8 cellular contexts compared by ENCODE assay signal in the genomic region with DNA sequence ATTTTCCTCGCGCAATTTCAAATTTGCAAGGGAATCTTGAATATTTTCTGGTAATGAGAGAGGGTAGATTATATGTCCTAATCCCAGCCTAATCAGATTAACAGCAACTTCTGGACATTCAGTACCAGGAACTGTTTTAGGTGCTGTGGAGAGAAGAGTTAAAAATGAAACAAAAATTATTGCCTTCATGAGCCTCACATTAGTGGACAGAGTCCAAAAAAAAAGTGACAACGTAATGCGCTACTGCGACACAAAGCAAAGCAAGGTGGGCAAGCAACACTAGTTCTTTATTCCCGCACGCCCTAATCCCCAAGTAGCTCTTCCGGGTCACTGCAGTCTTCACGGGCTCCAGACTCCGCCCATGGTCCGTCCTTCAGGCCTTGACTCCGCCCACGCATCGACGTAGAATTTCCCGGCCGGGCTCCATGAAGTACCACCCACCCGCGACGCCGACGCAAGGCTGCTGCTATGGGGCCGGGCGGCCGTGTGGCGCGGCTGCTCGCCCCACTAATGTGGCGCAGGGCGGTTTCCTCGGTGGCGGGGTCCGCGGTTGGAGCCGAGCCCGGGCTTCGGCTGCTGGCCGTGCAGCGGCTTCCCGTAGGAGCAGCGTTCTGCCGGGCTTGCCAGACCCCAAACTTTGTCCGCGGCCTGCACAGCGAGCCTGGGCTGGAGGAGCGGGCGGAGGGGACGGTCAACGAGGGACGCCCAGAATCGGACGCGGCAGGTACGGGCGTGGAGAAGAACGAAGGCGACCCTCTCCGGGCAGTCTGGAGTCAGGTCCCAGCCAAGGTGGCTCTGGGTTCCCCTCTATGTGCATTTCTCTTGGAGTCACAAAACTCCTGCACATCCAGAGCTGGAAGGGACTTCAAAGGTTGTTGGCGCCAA. TPM values are rescaled to one million over a fixed set of nuclear protein-coding genes. Genes with fewer than 3 reads are reported as not detected.
A peak's percentile ranks its signal among the peaks of the same experiment; 100 is the strongest.
DNase-seq lines count a peak whose midpoint lies in the region; ATAC-seq and TF ChIP-seq lines count a peak whose summit lies in the region.

A gene (plus strand): TSS at position 455 of the 885 bp plus-strand sequence. CDS start 14 bp downstream, at position 469.

- peak within 1 kb of the TSS; percentile 83 for H3K4me3 Mint-ChIP-seq in natural killer cell treated with Interleukin-12 subunit alpha and Interleukin-12 subunit beta and Interleukin-15 and Interleukin-18, amount 100 ng/mL, for 72 hours

- H3K4me1 Mint-ChIP-seq in natural killer cell treated with Interleukin-12 subunit alpha and Interleukin-12 subunit beta and Interleukin-15 and Interleukin-18, amount 100 ng/mL, for 72 hours (ENCODE audit: low read depth in 2 of 2), result peaks cover 36 to 37% of the 10 kb centered on the region in 2 donors

- no peaks in the 10 kb centered on the region for H3K27me3 ChIP-seq in H7 (ENCODE audit: control insufficient read depth, insufficient read depth, low read length)

- peak within 1 kb of the TSS; percentile 82 to 91 for H3K27ac Mint-ChIP-seq in natural killer cell treated with Interleukin-12 subunit alpha and Interleukin-12 subunit beta and Interleukin-15 and Interleukin-18, amount 100 ng/mL, for 72 hours

- peak; percentile 97 for DNase-seq in ELF-1 (ENCODE audit: low read depth, low spot score)
- peak; percentile 93 for DNase-seq in H7
- peak; percentile 96 for DNase-seq in M059J (ENCODE audit: low read depth)
- peak; percentile 98 for DNase-seq in SHP77 (lab: John Stamatoyannopoulos, UW)
- DNase-seq in activated effector memory CD4-positive, alpha-beta T cell treated with Interleukin-2 at 50 U/mL for 16 hours, result peak; percentile 93
- DNase-seq in fibroblast of pulmonary artery (ENCODE audit: low read depth), result peak; percentile 97
- DNase-seq in natural killer cell treated with Interleukin-12 subunit alpha and Interleukin-12 subunit beta and Interleukin-15 and Interleukin-18, amount 100 ng/mL, for 72 hours (ENCODE audit: low spot score), result peak; percentile 97
- peak; percentile 98 for DNase-seq in stimulated activated naive CD8-positive, alpha-beta T cell treated with anti-CD3 and anti-CD28 coated beads, Interleukin-15, Interleukin-2, amounts not matched to agents 100 U/mL and 50 U/mL, for 24 hours

- H3K36me3 ChIP-seq in H7 (replicated peaks; ENCODE audit: control insufficient read depth, insufficient read depth, low read length), result peaks cover 4% of the 10 kb centered on the region; the same call in 1 of the 2 replicates

- no peak for TF ChIP-seq CTCF in fibroblast of pulmonary artery (IDR thresholded peaks at IDR 0.05; ENCODE audit: low read length, missing control alignments)

- peak within 1 kb of the TSS; percentile 93 for H3K4me3 ChIP-seq in H7 (ENCODE audit: insufficient read depth, low read depth, low read length)
- peak within 1 kb of the TSS; percentile 70 for H3K4me3 ChIP-seq in fibroblast of pulmonary artery (replicated peaks; ENCODE audit: low read depth, low read length)

- H3K9me3 Mint-ChIP-seq in natural killer cell treated with Interleukin-12 subunit alpha and Interleukin-12 subunit beta and Interleukin-15 and Interleukin-18, amount 100 ng/mL, for 72 hours, result no peaks in the 10 kb centered on the region

- H3K36me3 Mint-ChIP-seq in natural killer cell treated with Interleukin-12 subunit alpha and Interleukin-12 subunit beta and Interleukin-15 and Interleukin-18, amount 100 ng/mL, for 72 hours, result peaks cover 6% of the 10 kb centered on the region

- H3K27me3 Mint-ChIP-seq in natural killer cell treated with Interleukin-12 subunit alpha and Interleukin-12 subunit beta and Interleukin-15 and Interleukin-18, amount 100 ng/mL, for 72 hours, result no peaks in the 10 kb centered on the region

- ATAC-seq in natural killer cell treated with Interleukin-12 subunit alpha and Interleukin-12 subunit beta and Interleukin-15 and Interleukin-18, amount 100 ng/mL, for 72 hours, result peak; percentile 100
- peak; percentile 99 for ATAC-seq in stimulated activated naive CD8-positive, alpha-beta T cell treated with anti-CD3 and anti-CD28 coated beads, Interleukin-15, Interleukin-2, amounts not matched to agents 100 U/mL and 50 U/mL, for 24 hours

RNA-seq across cellular contexts. Expression of the gene that starts here (rescaled TPM):
- 100 and 108 TPM in 2 replicates for total RNA-seq in H7 (2014; rRNA removed; shearing (Covaris generic))
- 93.4 and 148 TPM in 2 replicates for total RNA-seq in M059J (2014; rRNA removed; shearing (Covaris generic))
- 10 to 100 TPM; 43.0 to 60.4 TPM for total RNA-seq in natural killer cell treated with Interleukin-12 subunit alpha and Interleukin-12 subunit beta and Interleukin-15 and Interleukin-18, amount 100 ng/mL, for 72 hours

Comparison
In these comparisons a context has a peak if more than half of its experiments do, and no peak if none do; other contexts are left out.
1. Peak in every context shown above with its lines: DNase-seq, ATAC-seq and H3K4me3 ChIP-seq.